16 cellular contexts compared by ENCODE assay signal in the genomic region with DNA sequence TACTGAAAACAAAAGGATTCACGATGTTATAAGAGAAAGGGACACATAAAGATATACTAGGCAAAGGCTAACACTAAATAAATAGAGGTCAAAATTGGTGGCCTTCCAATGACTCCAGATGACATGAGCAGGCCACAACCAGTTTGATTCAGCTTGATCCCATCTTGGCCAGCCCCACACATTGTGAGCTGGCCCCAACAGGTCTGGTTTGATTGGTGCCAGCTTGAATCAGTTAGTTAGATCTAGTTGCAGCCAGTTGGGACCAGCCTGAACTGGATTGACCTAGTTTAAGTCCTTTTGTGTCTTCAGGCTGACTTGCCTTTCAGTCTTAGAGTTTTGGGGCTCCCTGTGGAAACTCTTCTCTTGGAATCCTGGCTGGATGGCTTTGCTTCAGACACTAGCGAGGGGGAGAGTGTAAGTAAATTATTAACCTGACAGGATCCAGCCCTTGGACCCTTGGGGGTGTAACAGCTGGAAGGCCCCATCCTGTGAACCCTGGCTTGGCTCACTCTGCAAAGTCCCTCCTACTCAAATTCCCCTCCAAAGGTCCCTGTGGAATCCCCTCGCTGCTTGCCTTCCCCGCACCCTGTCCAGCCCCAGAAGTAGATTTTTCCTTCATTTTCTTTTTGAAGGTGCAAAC. TPM values are rescaled to one million over a fixed set of nuclear protein-coding genes. Genes with fewer than 3 reads are reported as not detected.
DNase-seq lines count a peak whose midpoint lies in the region; ATAC-seq, FAIRE-seq and TF ChIP-seq lines count a peak whose summit lies in the region.
"Had no signal": no experiment of that assay in that cellular context is flagged by ENCODE, and none has a peak within 500 bp of the region (broad histone marks: within the 10 kb centered on the region; RNA-seq: fewer than 3 reads in every experiment).

No MANE protein-coding gene starts in this region.

- no peak overlapping the region for H3K9ac ChIP-seq in liver (ENCODE audit: low read depth in 1 of 2, low read length in 2 of 2)
- H3K9ac ChIP-seq: BLaER1 treated with 17β-estradiol and CSF1 and Interleukin-3, amounts not matched to agents 10 nM and 100 nM had no signal

- H3K4me3 ChIP-seq in bronchial epithelial cell (ENCODE audit: low read depth, low read length) (no peak overlapping the region), liver (ENCODE audit: low read depth in 1 of 3, low read length in 3 of 3) (no peak overlapping the region)
- H3K4me3 ChIP-seq: BLaER1 treated with 17β-estradiol and CSF1 and Interleukin-3, amounts not matched to agents 10 nM and 100 nM had no signal

- no peak for ATAC-seq in GM21576 (IDR thresholded peaks at IDR 0.05; ENCODE audit: unreplicated experiment)

- no peak for TF ChIP-seq CTCF in bronchial epithelial cell (IDR thresholded peaks at IDR 0.05; ENCODE audit: insufficient read depth, low read length, severe bottlenecking)
- TF ChIP-seq CTCF in liver (IDR thresholded peaks at IDR 0.05; ENCODE audit: low read depth, low read length, missing input control) = no peak

- H3K27ac ChIP-seq in liver (ENCODE audit: low read depth in 1 of 2, low read length in 2 of 2) = peak overlapping the region in 1 of 2 donors; percentile 3
- H3K27ac ChIP-seq: BLaER1 treated with 17β-estradiol and CSF1 and Interleukin-3, amounts not matched to agents 10 nM and 100 nM had no signal

- WGBS in liver = 38% methylated on average over 4 of the region's 4 CpGs

- DNase-seq in NCI-H146 (lab: John Stamatoyannopoulos, UW) = peak; percentile 51
- no peak for DNase-seq in NCI-H146 treated with DMSO at 0.1 percent for 48 hours (lab: John Stamatoyannopoulos, UW; ENCODE audit: unreplicated experiment)
- DNase-seq in DMS 273 treated with DMSO at 0.1 percent for 48 hours (lab: John Stamatoyannopoulos, UW) = peak; percentile 93
- no peak for DNase-seq in bronchial epithelial cell (ENCODE audit: low read depth)
- DNase-seq in 8988T = no peak
- DNase-seq in middle frontal gyrus (ENCODE audit: extremely low spot score, low spot score) = no peak
- DNase-seq: DMS53, NCI-H1048, NCI-H1930, NCI-H226, SIG-M5 had no signal

- peaks cover 6 to 42% (median 40%) of the 10 kb centered on the region in 4 donors for H3K4me1 ChIP-seq in liver (ENCODE audit: control insufficient read depth in 4 of 4, insufficient read depth in 4 of 4, low read length in 3 of 4)

- peak; percentile 23 for FAIRE-seq in bronchial epithelial cell (lab: Jason Lieb, UNC)

- TF ChIP-seq RAD21 in liver (IDR thresholded peaks at IDR 0.05) = no peak

- H3K27me3 ChIP-seq in bronchial epithelial cell (ENCODE audit: control insufficient read depth, insufficient read depth, low read length) (no peaks in the 10 kb centered on the region), liver (ENCODE audit: control insufficient read depth in 4 of 4, insufficient read depth in 4 of 4, low read length in 3 of 4) (no peaks in the 10 kb centered on the region)
- H3K27me3 ChIP-seq: BLaER1 treated with 17β-estradiol and CSF1 and Interleukin-3, amounts not matched to agents 10 nM and 100 nM had no signal

- H3K36me3 ChIP-seq in bronchial epithelial cell (ENCODE audit: control insufficient read depth, insufficient read depth, low read length) (no peaks in the 10 kb centered on the region), liver (ENCODE audit: control insufficient read depth in 4 of 4, insufficient read depth in 3 of 4, low read depth in 1 of 4, low read length in 3 of 4) (no peaks in the 10 kb centered on the region)
- H3K36me3 ChIP-seq: BLaER1 treated with 17β-estradiol and CSF1 and Interleukin-3, amounts not matched to agents 10 nM and 100 nM had no signal

- H3K9me3 ChIP-seq in liver (ENCODE audit: control insufficient read depth in 4 of 4, low read length in 3 of 4) = no peaks in the 10 kb centered on the region
- H3K9me3 ChIP-seq: BLaER1 treated with 17β-estradiol and CSF1 and Interleukin-3, amounts not matched to agents 10 nM and 100 nM had no signal

TF ChIP-seq in liver, 16 proteins besides CTCF, POLR2A, EP300 and RAD21:
- TF ChIP-seq SP1 (IDR thresholded peaks at IDR 0.05) = peak; percentile 55
- TF ChIP-seq, protein P1, sequence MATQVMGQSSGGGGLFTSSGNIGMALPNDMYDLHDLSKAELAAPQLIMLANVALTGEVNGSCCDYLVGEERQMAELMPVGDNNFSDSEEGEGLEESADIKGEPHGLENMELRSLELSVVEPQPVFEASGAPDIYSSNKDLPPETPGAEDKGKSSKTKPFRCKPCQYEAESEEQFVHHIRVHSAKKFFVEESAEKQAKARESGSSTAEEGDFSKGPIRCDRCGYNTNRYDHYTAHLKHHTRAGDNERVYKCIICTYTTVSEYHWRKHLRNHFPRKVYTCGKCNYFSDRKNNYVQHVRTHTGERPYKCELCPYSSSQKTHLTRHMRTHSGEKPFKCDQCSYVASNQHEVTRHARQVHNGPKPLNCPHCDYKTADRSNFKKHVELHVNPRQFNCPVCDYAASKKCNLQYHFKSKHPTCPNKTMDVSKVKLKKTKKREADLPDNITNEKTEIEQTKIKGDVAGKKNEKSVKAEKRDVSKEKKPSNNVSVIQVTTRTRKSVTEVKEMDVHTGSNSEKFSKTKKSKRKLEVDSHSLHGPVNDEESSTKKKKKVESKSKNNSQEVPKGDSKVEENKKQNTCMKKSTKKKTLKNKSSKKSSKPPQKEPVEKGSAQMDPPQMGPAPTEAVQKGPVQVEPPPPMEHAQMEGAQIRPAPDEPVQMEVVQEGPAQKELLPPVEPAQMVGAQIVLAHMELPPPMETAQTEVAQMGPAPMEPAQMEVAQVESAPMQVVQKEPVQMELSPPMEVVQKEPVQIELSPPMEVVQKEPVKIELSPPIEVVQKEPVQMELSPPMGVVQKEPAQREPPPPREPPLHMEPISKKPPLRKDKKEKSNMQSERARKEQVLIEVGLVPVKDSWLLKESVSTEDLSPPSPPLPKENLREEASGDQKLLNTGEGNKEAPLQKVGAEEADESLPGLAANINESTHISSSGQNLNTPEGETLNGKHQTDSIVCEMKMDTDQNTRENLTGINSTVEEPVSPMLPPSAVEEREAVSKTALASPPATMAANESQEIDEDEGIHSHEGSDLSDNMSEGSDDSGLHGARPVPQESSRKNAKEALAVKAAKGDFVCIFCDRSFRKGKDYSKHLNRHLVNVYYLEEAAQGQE (IDR thresholded peaks at IDR 0.05) = peak; percentile 51
- peak in 1 of 2 donors; percentile 54 for TF ChIP-seq RXRA (IDR thresholded peaks at IDR 0.05)
- TF ChIP-seq NR2F2 (IDR thresholded peaks at IDR 0.05) = no peak
- TF ChIP-seq HNF4A (conservative IDR thresholded peaks at IDR 0.05) = peak; percentile 62 to 64
- peak in 1 of 2 donors; percentile 10 for TF ChIP-seq JUND (IDR thresholded peaks at IDR 0.05)
- peak; percentile 42 for TF ChIP-seq FOXA2 (IDR thresholded peaks at IDR 0.05)
- TF ChIP-seq, protein P2, sequence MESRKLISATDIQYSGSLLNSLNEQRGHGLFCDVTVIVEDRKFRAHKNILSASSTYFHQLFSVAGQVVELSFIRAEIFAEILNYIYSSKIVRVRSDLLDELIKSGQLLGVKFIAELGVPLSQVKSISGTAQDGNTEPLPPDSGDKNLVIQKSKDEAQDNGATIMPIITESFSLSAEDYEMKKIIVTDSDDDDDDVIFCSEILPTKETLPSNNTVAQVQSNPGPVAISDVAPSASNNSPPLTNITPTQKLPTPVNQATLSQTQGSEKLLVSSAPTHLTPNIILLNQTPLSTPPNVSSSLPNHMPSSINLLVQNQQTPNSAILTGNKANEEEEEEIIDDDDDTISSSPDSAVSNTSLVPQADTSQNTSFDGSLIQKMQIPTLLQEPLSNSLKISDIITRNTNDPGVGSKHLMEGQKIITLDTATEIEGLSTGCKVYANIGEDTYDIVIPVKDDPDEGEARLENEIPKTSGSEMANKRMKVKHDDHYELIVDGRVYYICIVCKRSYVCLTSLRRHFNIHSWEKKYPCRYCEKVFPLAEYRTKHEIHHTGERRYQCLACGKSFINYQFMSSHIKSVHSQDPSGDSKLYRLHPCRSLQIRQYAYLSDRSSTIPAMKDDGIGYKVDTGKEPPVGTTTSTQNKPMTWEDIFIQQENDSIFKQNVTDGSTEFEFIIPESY (IDR thresholded peaks at IDR 0.05) = no peak
- TF ChIP-seq FOXA1 (IDR thresholded peaks at IDR 0.05) = peak; percentile 8

RNA-seq across cellular contexts. Expression of a gene that starts 36.2 kb away (rescaled TPM):
- total RNA-seq in bronchial epithelial cell (under 0.01 and 0.13 TPM in 2 replicates), liver (not detected)
- polyA plus RNA-seq in liver = not detected
- total RNA-seq: A172, HT1080 had no signal

Comparison
In these comparisons a context has a peak if more than half of its experiments do, and no peak if none do; other contexts are left out.
1. DNase-seq: peak in NCI-H146 (single experiment) and DMS 273 treated with DMSO at 0.1 percent for 48 hours (single experiment); none in NCI-H146 treated with DMSO at 0.1 percent for 48 hours (single experiment), bronchial epithelial cell (single experiment), 8988T (single experiment) and middle frontal gyrus (single experiment).